8 cellular contexts compared by ENCODE assay signal in the genomic region with DNA sequence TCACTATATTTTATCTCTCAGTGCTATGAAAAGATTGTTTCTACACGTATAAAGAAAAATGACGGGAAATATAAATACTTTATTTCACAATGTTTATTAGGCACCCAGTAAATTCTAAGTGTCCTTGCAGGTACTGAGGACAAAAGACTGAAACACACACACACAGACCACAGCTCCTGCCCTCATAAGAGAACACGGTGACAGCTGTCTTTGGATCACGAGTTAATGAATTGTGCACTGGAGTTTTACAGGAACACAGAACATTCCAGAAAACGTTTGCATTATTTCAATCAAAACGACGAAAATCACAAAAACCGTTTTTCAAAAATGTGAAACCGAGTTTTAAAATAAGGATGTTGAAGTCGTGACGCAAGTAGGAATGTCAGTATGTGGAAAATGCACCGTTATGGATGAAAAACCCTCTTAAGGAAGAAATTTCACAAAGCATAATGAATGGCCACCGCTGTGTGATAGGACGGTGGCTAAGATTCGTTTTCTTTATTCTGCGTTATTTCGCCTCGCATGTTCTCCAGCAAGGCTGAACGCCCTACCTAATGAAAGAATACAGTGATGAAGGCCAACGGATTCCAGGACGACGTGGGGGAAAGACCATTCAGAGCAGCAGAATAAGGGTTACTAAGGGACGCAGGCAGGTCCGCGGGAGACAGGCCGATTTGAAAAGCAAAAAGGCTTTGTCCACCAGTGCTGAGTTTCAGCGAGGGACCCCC. TPM values are rescaled to one million over a fixed set of nuclear protein-coding genes. Genes with fewer than 3 reads are reported as not detected.
DNase-seq lines count a peak whose midpoint lies in the region; TF ChIP-seq lines count a peak whose summit lies in the region.

No MANE protein-coding gene starts in this region.

- TF ChIP-seq CTCF in Calu3 (IDR thresholded peaks at IDR 0.05; ENCODE audit: unreplicated experiment) (no peak), fibroblast of villous mesenchyme (IDR thresholded peaks at IDR 0.05; ENCODE audit: insufficient read depth, low read depth, low read length) (no peak), retinal pigment epithelial cell (conservative IDR thresholded peaks at IDR 0.05; ENCODE audit: low read depth, low read length) (no peak)

- CTCF ChIA-PET in Calu3 (lab: Charles Lee): no interaction called here

- H3K27me3 ChIP-seq in H7 (ENCODE audit: control insufficient read depth, insufficient read depth, low read length): no peaks in the 10 kb centered on the region

- H3K27me3 Mint-ChIP-seq in Calu3 (ENCODE audit: unreplicated experiment): no peaks in the 10 kb centered on the region

- peaks cover 16% of the 10 kb centered on the region for H3K36me3 Mint-ChIP-seq in Calu3 (ENCODE audit: insufficient read depth, unreplicated experiment)

- peak overlapping the region; percentile 96 for H3K27ac Mint-ChIP-seq in Calu3 (ENCODE audit: unreplicated experiment)

- H3K9me3 ChIP-seq in SK-N-MC (ENCODE audit: low read depth, low read length): no peaks in the 10 kb centered on the region

- peak overlapping the region; percentile 72 for H3K4me3 ChIP-seq in H7 (ENCODE audit: insufficient read depth, low read depth, low read length)
- H3K4me3 ChIP-seq in SK-N-MC: peak overlapping the region; percentile 84
- peak overlapping the region; percentile 78 for H3K4me3 ChIP-seq in fibroblast of villous mesenchyme (ENCODE audit: low read depth, low read length)
- H3K4me3 ChIP-seq in retinal pigment epithelial cell (ENCODE audit: low read length): peak overlapping the region; percentile 87

- no peaks in the 10 kb centered on the region for H3K36me3 ChIP-seq in H7 (replicated peaks; ENCODE audit: control insufficient read depth, insufficient read depth, low read length)
- H3K36me3 ChIP-seq in SK-N-MC (ENCODE audit: insufficient read depth, low read length): no peaks in the 10 kb centered on the region

- no peaks in the 10 kb centered on the region for H3K4me1 Mint-ChIP-seq in Calu3 (ENCODE audit: low read depth, unreplicated experiment)

- H3K27ac ChIP-seq in SK-N-MC: peak overlapping the region; percentile 98

- H3K9me3 Mint-ChIP-seq in Calu3 (ENCODE audit: low read depth, unreplicated experiment): no peaks in the 10 kb centered on the region

- intact Hi-C loops in Calu3 (cut with micrococcal nuclease; ENCODE audit: unreplicated experiment): no loop called here

- H3K4me3 Mint-ChIP-seq in Calu3 (ENCODE audit: low read depth, unreplicated experiment): peak overlapping the region; percentile 86

- TSS peak; percentile 78 for BruUV-seq in Calu3 (replicated peaks; lab: Mats Ljungman, UMichigan)

- peak overlapping the region; percentile 89 for H3K9ac ChIP-seq in SK-N-MC (ENCODE audit: insufficient read length)

- no peak for DNase-seq in Calu3
- DNase-seq in H7: no peak
- no peak for DNase-seq in SK-N-MC (ENCODE audit: low read depth, low spot score)
- DNase-seq in fibroblast of villous mesenchyme (ENCODE audit: low read depth): no peak
- no peak for DNase-seq in retinal pigment epithelial cell (ENCODE audit: low read depth)
- no peak for DNase-seq in SKM-1 (lab: John Stamatoyannopoulos, UW; ENCODE audit: unreplicated experiment)
- DNase-seq in stimulated activated CD4-positive, alpha-beta T cell treated with anti-CD3 and anti-CD28 coated beads, Interleukin-4, amount 100 ng/mL, for 1 hour: no peak
- no peak for DNase-seq in NAMALWA (ENCODE audit: low spot score)

RNA-seq across cellular contexts. Expression of a gene that starts 24.2 kb away (rescaled TPM):
- 18.0 and 19.7 TPM in 2 replicates for total RNA-seq in Calu3 (2022)
- 7.2 and 8.8 TPM in 2 replicates for total RNA-seq in H7 (2014; rRNA removed; shearing (Covaris generic))
- total RNA-seq in fibroblast of villous mesenchyme: 12.1 and 16.1 TPM in 2 replicates

RNA-seq across cellular contexts. Expression of a gene that starts 37.0 kb away (rescaled TPM):
- total RNA-seq in Calu3 (2022): 8.4 and 9.3 TPM in 2 replicates
- total RNA-seq in H7 (2014; rRNA removed; shearing (Covaris generic)): 21.5 and 24.3 TPM in 2 replicates
- total RNA-seq in fibroblast of villous mesenchyme: 19.6 and 20.3 TPM in 2 replicates
